In the genomic region with DNA sequence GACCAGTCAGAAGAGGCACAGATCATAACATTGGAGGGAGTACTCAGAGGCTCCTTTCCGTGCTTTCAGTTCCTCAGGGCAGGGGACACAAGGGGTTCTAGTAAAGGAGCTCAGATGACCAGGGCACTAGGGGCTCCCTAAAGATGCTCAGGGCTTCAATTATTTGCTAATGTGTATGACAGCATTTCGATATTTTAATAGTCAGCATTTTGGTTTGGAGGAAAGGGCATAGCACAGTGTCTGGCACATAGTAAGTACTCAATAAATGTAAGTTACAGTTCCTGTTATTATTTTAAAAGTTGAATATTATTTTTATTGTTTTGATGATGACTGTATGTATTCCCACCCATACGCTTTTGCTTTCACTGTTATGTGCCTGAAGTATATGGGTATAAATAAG, we compare ENCODE assay signal across 22 cellular contexts.
DNase-seq lines count a peak whose midpoint lies in the region; ATAC-seq, FAIRE-seq and TF ChIP-seq lines count a peak whose summit lies in the region.
"Had no signal": no experiment of that assay in that cellular context is flagged by ENCODE, and none has a peak within 500 bp of the region (broad histone marks: within the 10 kb centered on the region; RNA-seq: fewer than 3 reads in every experiment).

No MANE protein-coding gene starts in this region.

- CTCF ChIA-PET in HepG2 (lab: Yijun Ruan, JAX; ENCODE audit: low intra/inter-chr PET ratio, low total read pairs): no interaction called here
- CTCF ChIA-PET in IMR-90 (lab: Yijun Ruan, JAX): no interaction called here

- H2AK5ac ChIP-seq in IMR-90 (ENCODE audit: low read depth, low read length) (no peak overlapping the region), mesenchymal stem cell (ENCODE audit: low read length, severe bottlenecking) (no peak overlapping the region)

- no peaks in the 10 kb centered on the region for H3K9me1 ChIP-seq in IMR-90 (ENCODE audit: insufficient read depth, low read length)

- TF ChIP-seq EP300 in HepG2 (IDR thresholded peaks at IDR 0.05; ENCODE audit: low read depth in 2 of 2, low read length in 2 of 2) (no peak), HepG2 (CRISPR knock-in tag; IDR thresholded peaks at IDR 0.05; ENCODE audit: borderline replicate concordance) (no peak)

- H2BK15ac ChIP-seq in IMR-90 (ENCODE audit: low read depth, low read length) (no peak overlapping the region), mesenchymal stem cell (ENCODE audit: low read depth, poor library complexity, severe bottlenecking) (no peak overlapping the region)

- H2BK120ac ChIP-seq in IMR-90 (ENCODE audit: low read depth, low read length) (no peak overlapping the region), mesenchymal stem cell (ENCODE audit: low read depth, low read length) (no peak overlapping the region)

- H3K27me3 ChIP-seq in HepG2 (ENCODE audit: control insufficient read depth in 1 of 2, insufficient read depth in 2 of 2, low read length in 2 of 2) (no peaks in the 10 kb centered on the region; a peak in 1 of 5 replicates), right lobe of liver (no peaks in the 10 kb centered on the region), IMR-90 (ENCODE audit: control insufficient read depth, insufficient read depth, low read length) (peaks cover 2% of the 10 kb centered on the region), mesenchymal stem cell (ENCODE audit: control insufficient read depth in 1 of 2, insufficient read depth in 1 of 2, low read length in 2 of 2) (peaks cover 0 to 12% of the 10 kb centered on the region in 2 experiments)
- H3K27me3 ChIP-seq: BLaER1 treated with 17β-estradiol and CSF1 and Interleukin-3, amounts not matched to agents 10 nM and 100 nM had no signal

- no peak overlapping the region for H4K5ac ChIP-seq in IMR-90 (ENCODE audit: low read depth, low read length)

- in situ Hi-C loops in HepG2 (cut with HindIII; ENCODE audit: extremely low pct_ligation_motif_present, low pct_unique_long_range_greater_than_20kb): no loop called here
- in situ Hi-C loops in IMR-90 (cut with MboI; ENCODE audit: low sequenced_read_pairs): no loop called here

- no peak for DNase-seq in HepG2 (ENCODE audit: low spot score)
- no peak for DNase-seq in right lobe of liver
- no peak for DNase-seq in IMR-90
- DNase-seq in mesenchymal stem cell: no peak
- no peak for DNase-seq in HCEC 1CT
- DNase-seq: 8988T; AML-193; Caco-2; Calu3; CD4-positive, alpha-beta T cell; CD8-positive, alpha-beta T cell; DMS79 treated with DMSO at 0.1 percent for 48 hours; GF-D8 had no signal

- BruUV-seq in HepG2 (replicated peaks; lab: Mats Ljungman, UMichigan) (no TSS peak), IMR-90 (replicated peaks; lab: Mats Ljungman, UMichigan) (no TSS peak)

- ATAC-seq in HepG2 (no peak), right lobe of liver (no peak), IMR-90 (ENCODE audit: low read depth) (no peak), GM18511 (IDR thresholded peaks at IDR 0.05; ENCODE audit: unreplicated experiment) (no peak)
- ATAC-seq: CD8-positive, alpha-beta T cell had no signal

- no peaks in the 10 kb centered on the region for H3K4me1 ChIP-seq in HepG2 (ENCODE audit: insufficient read depth, low read length)
- H3K4me1 ChIP-seq in right lobe of liver: no peaks in the 10 kb centered on the region
- H3K4me1 ChIP-seq in IMR-90 (ENCODE audit: control insufficient read depth, insufficient read depth, low read length): no peaks in the 10 kb centered on the region
- no peaks in the 10 kb centered on the region for H3K4me1 ChIP-seq in mesenchymal stem cell (ENCODE audit: control insufficient read depth, insufficient read depth, low read depth, low read length)
- H3K4me1 ChIP-seq: BLaER1 treated with 17β-estradiol and CSF1 and Interleukin-3, amounts not matched to agents 10 nM and 100 nM; Caco-2 had no signal

- POLR2A ChIA-PET in HepG2 (lab: Yijun Ruan, JAX): no interaction called here
- POLR2A ChIA-PET in IMR-90 (lab: Charles Lee; ENCODE audit: unreplicated experiment): no interaction called here

- no peak overlapping the region for H3K18ac ChIP-seq in IMR-90 (ENCODE audit: low read depth, low read length)
- H3K18ac ChIP-seq in mesenchymal stem cell (ENCODE audit: low read depth in 1 of 2, low read length in 2 of 2): no peak overlapping the region

- H4K91ac ChIP-seq in IMR-90 (ENCODE audit: insufficient read depth, low read depth, low read length) (no peak overlapping the region), mesenchymal stem cell (ENCODE audit: low read length) (no peak overlapping the region)

- H3K79me2 ChIP-seq in HepG2 (ENCODE audit: insufficient read depth, low read length): no peaks in the 10 kb centered on the region

- no peak overlapping the region for H3K14ac ChIP-seq in IMR-90 (replicated peaks; ENCODE audit: low read depth, low read length)
- H3K14ac ChIP-seq in mesenchymal stem cell (ENCODE audit: low read length in 2 of 2): no peak overlapping the region

- TF ChIP-seq POLR2A in HepG2 (IDR thresholded peaks at IDR 0.05; ENCODE audit: insufficient read depth in 1 of 2, low read depth in 2 of 2, low read length in 2 of 2): no peak
- TF ChIP-seq POLR2A in right lobe of liver (IDR thresholded peaks at IDR 0.05): no peak
- TF ChIP-seq POLR2A in IMR-90 (IDR thresholded peaks at IDR 0.05; ENCODE audit: low read depth, low read length): no peak

- no peaks in the 10 kb centered on the region for H4K20me1 ChIP-seq in HepG2 (ENCODE audit: insufficient read depth, low read length)
- no peaks in the 10 kb centered on the region for H4K20me1 ChIP-seq in IMR-90 (ENCODE audit: insufficient read depth, low read length)
- H4K20me1 ChIP-seq: BLaER1 treated with 17β-estradiol and CSF1 and Interleukin-3, amounts not matched to agents 10 nM and 100 nM had no signal

- no peaks in the 10 kb centered on the region for H3K36me3 Mint-ChIP-seq in nephron (ENCODE audit: low read depth)
- H3K36me3 Mint-ChIP-seq: CD8-positive, alpha-beta T cell had no signal

- H3K27me3 Mint-ChIP-seq in nephron (ENCODE audit: low read depth): no peaks in the 10 kb centered on the region

- no peak overlapping the region for H2AFZ ChIP-seq in HepG2 (ENCODE audit: low read length)
- H2AFZ ChIP-seq in IMR-90 (replicated peaks; ENCODE audit: low read length, poor library complexity): no peak overlapping the region
- no peak overlapping the region for H2AFZ ChIP-seq in mesenchymal stem cell (ENCODE audit: low read depth, low read length)

- H3K9ac ChIP-seq in HepG2 (ENCODE audit: insufficient read depth, low read depth, low read length): no peak overlapping the region
- H3K9ac ChIP-seq in IMR-90 (ENCODE audit: low read depth, low read length): no peak overlapping the region
- no peak overlapping the region for H3K9ac ChIP-seq in mesenchymal stem cell (ENCODE audit: low read length)
- H3K9ac ChIP-seq: BLaER1 treated with 17β-estradiol and CSF1 and Interleukin-3, amounts not matched to agents 10 nM and 100 nM had no signal

- H3K79me1 ChIP-seq in IMR-90 (ENCODE audit: low read depth in 1 of 2, low read length in 2 of 2) (no peaks in the 10 kb centered on the region), mesenchymal stem cell (replicated peaks; ENCODE audit: low read length, poor library complexity, severe bottlenecking) (no peaks in the 10 kb centered on the region)

- H3K4ac ChIP-seq in IMR-90 (ENCODE audit: low read depth, low read length): no peak overlapping the region
- no peak overlapping the region for H3K4ac ChIP-seq in mesenchymal stem cell (ENCODE audit: low read depth in 1 of 2, low read length in 2 of 2)

- dilution Hi-C loops in IMR-90 (cut with HindIII; ENCODE audit: low sequenced_read_pairs, unreplicated experiment): no loop called here

- peaks cover 25% of the 10 kb centered on the region for H3K4me1 Mint-ChIP-seq in nephron
- H3K4me1 Mint-ChIP-seq: B cell had no signal

- H2BK12ac ChIP-seq in mesenchymal stem cell (ENCODE audit: low read length in 2 of 2): no peak overlapping the region

- H2BK5ac ChIP-seq in IMR-90 (ENCODE audit: low read depth, low read length, poor library complexity, severe bottlenecking) (no peak overlapping the region), mesenchymal stem cell (ENCODE audit: low read depth, low read length, poor library complexity, severe bottlenecking) (no peak overlapping the region)

- no peak overlapping the region for H3K27ac ChIP-seq in HepG2 (ENCODE audit: extremely low read length, insufficient read depth, low read length)
- no peak overlapping the region for H3K27ac ChIP-seq in right lobe of liver
- H3K27ac ChIP-seq in IMR-90 (ENCODE audit: insufficient read depth, low read length): no peak overlapping the region
- no peak overlapping the region for H3K27ac ChIP-seq in mesenchymal stem cell (ENCODE audit: low read length, poor library complexity, severe bottlenecking)
- H3K27ac ChIP-seq: BLaER1 treated with 17β-estradiol and CSF1 and Interleukin-3, amounts not matched to agents 10 nM and 100 nM; C4-2B had no signal

- peak overlapping the region in 2 of 3 experiments; percentile 43 to 70 for H3K27ac Mint-ChIP-seq in nephron
- H3K27ac Mint-ChIP-seq: B cell; CD4-positive, alpha-beta T cell; CD8-positive, alpha-beta T cell had no signal

- 15% methylated on average over 3 of the region's 3 CpGs for WGBS in HepG2 (ENCODE audit: low lambda C conversion rate)
- WGBS in right lobe of liver (ENCODE audit: insufficient coverage, low coverage, low lambda C conversion rate, missing lambda C conversion rate): 84% methylated on average over 3 of the region's 3 CpGs
- WGBS in IMR-90 (ENCODE audit: extremely low coverage in 2 of 2, insufficient read length in 1 of 2), 2 experiments: 67% methylated on average over 1 of the region's 3 CpGs; no CpG with 5 or more reads in 1 of the 2 experiments
- 80% methylated on average over 3 of the region's 3 CpGs for WGBS in mesenchymal stem cell

- H3K9me3 ChIP-seq in HepG2 (ENCODE audit: low read length) (no peaks in the 10 kb centered on the region), right lobe of liver (no peaks in the 10 kb centered on the region), IMR-90 (ENCODE audit: control insufficient read depth, insufficient read depth, low read length) (no peaks in the 10 kb centered on the region), mesenchymal stem cell (ENCODE audit: control insufficient read depth, low read length) (no peaks in the 10 kb centered on the region)
- H3K9me3 ChIP-seq: Caco-2 had no signal

- H4K8ac ChIP-seq in IMR-90 (ENCODE audit: low read depth in 2 of 2, low read length in 2 of 2): no peak overlapping the region
- no peak overlapping the region for H4K8ac ChIP-seq in mesenchymal stem cell (ENCODE audit: low read length)

- no peak overlapping the region for H3K56ac ChIP-seq in IMR-90 (ENCODE audit: extremely low read depth, insufficient read depth, low read length)

- no peak overlapping the region for H2BK20ac ChIP-seq in IMR-90 (ENCODE audit: low read depth, low read length)

- peaks cover 2% of the 10 kb centered on the region for H3K9me3 Mint-ChIP-seq in nephron
- H3K9me3 Mint-ChIP-seq: CD4-positive, alpha-beta T cell; CD8-positive, alpha-beta T cell had no signal

- FAIRE-seq in HepG2 (lab: Jason Lieb, UNC): no peak
- FAIRE-seq: A204.1, D721Med, G401.6, GM12891 had no signal

- H3K4me2 ChIP-seq in HepG2 (ENCODE audit: low read depth, low read length): no peak overlapping the region
- no peak overlapping the region for H3K4me2 ChIP-seq in IMR-90 (ENCODE audit: low read depth, low read length)
- H3K4me2 ChIP-seq in mesenchymal stem cell (ENCODE audit: low read length, poor library complexity, severe bottlenecking): no peak overlapping the region
- H3K4me2 ChIP-seq: BLaER1 treated with 17β-estradiol and CSF1 and Interleukin-3, amounts not matched to agents 10 nM and 100 nM had no signal

- H3K36me3 ChIP-seq in HepG2 (replicated peaks in 1 of 2; ENCODE audit: control insufficient read depth in 1 of 2, insufficient read depth in 2 of 2, low read length in 2 of 2) (no peaks in the 10 kb centered on the region), right lobe of liver (no peaks in the 10 kb centered on the region), IMR-90 (ENCODE audit: control insufficient read depth, insufficient read depth, low read length) (no peaks in the 10 kb centered on the region), mesenchymal stem cell (ENCODE audit: control insufficient read depth in 1 of 2, insufficient read depth in 2 of 2, low read depth in 1 of 2, low read length in 2 of 2) (no peaks in the 10 kb centered on the region)
- H3K36me3 ChIP-seq: BLaER1 treated with 17β-estradiol and CSF1 and Interleukin-3, amounts not matched to agents 10 nM and 100 nM had no signal

- no peak for TF ChIP-seq CTCF in HepG2 (CRISPR knock-in tag; IDR thresholded peaks at IDR 0.05)
- TF ChIP-seq CTCF in right lobe of liver (IDR thresholded peaks at IDR 0.05): no peak
- no peak for TF ChIP-seq CTCF in IMR-90 (conservative IDR thresholded peaks at IDR 0.05; ENCODE audit: low read depth, low read length)
- TF ChIP-seq CTCF in nephron (IDR thresholded peaks at IDR 0.05; ENCODE audit: unreplicated experiment in 3 of 3): no peak

- H3K23ac ChIP-seq in IMR-90 (ENCODE audit: low read depth, low read length): no peak overlapping the region
- H3K23ac ChIP-seq in mesenchymal stem cell (ENCODE audit: low read length in 2 of 2): no peak overlapping the region

- intact Hi-C loops in HepG2 (cut with micrococcal nuclease; ENCODE audit: unreplicated experiment): no loop called here
- intact Hi-C loops in right lobe of liver (cut with DNase I): no loop called here
- intact Hi-C loops in IMR-90 (cut with micrococcal nuclease): no loop called here

- H2AK9ac ChIP-seq in IMR-90 (replicated peaks; ENCODE audit: low read depth, low read length, poor library complexity): no peak overlapping the region

- H3K4me3 ChIP-seq in HepG2 (replicated peaks in 1 of 3; ENCODE audit: insufficient read depth in 1 of 3, low read depth in 2 of 3, low read length in 3 of 3) (no peak overlapping the region), right lobe of liver (no peak overlapping the region), IMR-90 (ENCODE audit: insufficient read depth, low read depth, low read length) (no peak overlapping the region), mesenchymal stem cell (ENCODE audit: insufficient read depth in 1 of 2, low read depth in 1 of 2, low read length in 2 of 2) (no peak overlapping the region)
- H3K4me3 ChIP-seq: BLaER1 treated with 17β-estradiol and CSF1 and Interleukin-3, amounts not matched to agents 10 nM and 100 nM had no signal

- TF ChIP-seq RAD21 in HepG2 (CRISPR knock-in tag; IDR thresholded peaks at IDR 0.05) (no peak), IMR-90 (IDR thresholded peaks at IDR 0.05; ENCODE audit: low read length) (no peak)

- no peak overlapping the region for H3K4me3 Mint-ChIP-seq in nephron
- H3K4me3 Mint-ChIP-seq: B cell; CD4-positive, alpha-beta T cell; CD8-positive, alpha-beta T cell had no signal
